17 cellular contexts compared by ENCODE assay signal in the genomic region with DNA sequence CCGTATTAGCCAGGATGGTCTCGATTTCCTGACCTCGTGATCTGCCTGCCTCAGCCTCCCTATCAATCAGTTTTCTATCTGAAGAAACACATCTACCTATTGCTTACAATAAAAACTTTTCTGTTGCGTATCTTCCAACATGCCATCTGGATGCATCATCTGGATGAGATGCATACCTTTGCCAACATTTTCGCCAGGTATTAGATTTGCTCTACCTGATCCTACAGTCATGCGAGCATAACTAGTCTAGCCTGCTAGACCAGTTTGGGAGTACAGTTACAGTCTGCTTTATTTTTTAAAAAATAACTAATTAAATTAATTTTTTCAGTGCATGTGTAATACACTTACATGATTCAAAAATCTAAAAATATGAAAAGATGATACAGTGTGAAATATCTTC.
DNase-seq lines count a peak whose midpoint lies in the region; TF ChIP-seq lines count a peak whose summit lies in the region.
"Had no signal": no experiment of that assay in that cellular context is flagged by ENCODE, and none has a peak within 500 bp of the region (broad histone marks: within the 10 kb centered on the region; RNA-seq: fewer than 3 reads in every experiment).

No MANE protein-coding gene starts in this region.

- no peak overlapping the region for H3K27ac ChIP-seq in Peyer's patch
- H3K27ac ChIP-seq: BLaER1 treated with 17β-estradiol and CSF1 and Interleukin-3, amounts not matched to agents 10 nM and 100 nM; HL-60; SK-N-MC had no signal

- H3K4me3 ChIP-seq in LNCaP clone FGC (ENCODE audit: low read depth, low read length) (no peak overlapping the region), epithelial cell of esophagus (ENCODE audit: low read length) (no peak overlapping the region), Peyer's patch (no peak overlapping the region)
- H3K4me3 ChIP-seq: BLaER1 treated with 17β-estradiol and CSF1 and Interleukin-3, amounts not matched to agents 10 nM and 100 nM; SK-N-MC had no signal

- H3K9me3 ChIP-seq in Peyer's patch = no peaks in the 10 kb centered on the region
- H3K9me3 ChIP-seq: BLaER1 treated with 17β-estradiol and CSF1 and Interleukin-3, amounts not matched to agents 10 nM and 100 nM had no signal

- no peaks in the 10 kb centered on the region for H3K36me3 ChIP-seq in Peyer's patch
- H3K36me3 ChIP-seq: BLaER1 treated with 17β-estradiol and CSF1 and Interleukin-3, amounts not matched to agents 10 nM and 100 nM had no signal

- TF ChIP-seq POLR2A in Peyer's patch (IDR thresholded peaks at IDR 0.05) = no peak

- H3K4me1 ChIP-seq in Peyer's patch = no peaks in the 10 kb centered on the region
- H3K4me1 ChIP-seq: BLaER1 treated with 17β-estradiol and CSF1 and Interleukin-3, amounts not matched to agents 10 nM and 100 nM had no signal

- H3K27me3 ChIP-seq in Peyer's patch = no peaks in the 10 kb centered on the region
- H3K27me3 ChIP-seq: BLaER1 treated with 17β-estradiol and CSF1 and Interleukin-3, amounts not matched to agents 10 nM and 100 nM had no signal

- TF ChIP-seq CTCF in LNCaP clone FGC (IDR thresholded peaks at IDR 0.05; ENCODE audit: control insufficient read depth, extremely low read depth, insufficient read depth) = no peak
- TF ChIP-seq CTCF in epithelial cell of esophagus (IDR thresholded peaks at IDR 0.05; ENCODE audit: insufficient read depth, low read depth, low read length, missing control alignments) = no peak
- TF ChIP-seq CTCF in Peyer's patch (IDR thresholded peaks at IDR 0.05) = no peak

- DNase-seq in DMS53 (lab: John Stamatoyannopoulos, UW) = peak; percentile 83
- peak; percentile 46 for DNase-seq in LNCaP clone FGC (ENCODE audit: low read depth)
- DNase-seq in epithelial cell of esophagus (ENCODE audit: low read depth) = peak; percentile 96
- DNase-seq in mucosa of gallbladder (ENCODE audit: low spot score) = peak; percentile 48
- DNase-seq in Peyer's patch = no peak
- no peak for DNase-seq in NCI-H446 (lab: John Stamatoyannopoulos, UW)
- no peak for DNase-seq in NCI-H510A treated with DMSO at 0.1 percent for 48 hours (lab: John Stamatoyannopoulos, UW)
- DNase-seq: CD8-positive, alpha-beta T cell; DMS79 treated with DMSO at 0.1 percent for 48 hours; Karpas-422; NCI-H1105 treated with DMSO at 0.1 percent for 48 hours; NCI-H1694; NCI-H2081 treated with DMSO at 0.1 percent for 48 hours; NCI-H524 had no signal

Comparison
In these comparisons a context has a peak if more than half of its experiments do, and no peak if none do; other contexts are left out.
1. DNase-seq: peak in DMS53 (single experiment), LNCaP clone FGC (single experiment), epithelial cell of esophagus (single experiment) and mucosa of gallbladder (single experiment); none in Peyer's patch (0 of 3), NCI-H446 (0 of 2) and NCI-H510A treated with DMSO at 0.1 percent for 48 hours (single experiment).